Comparison of ENCODE assay signal across 28 cellular contexts in the genomic region with DNA sequence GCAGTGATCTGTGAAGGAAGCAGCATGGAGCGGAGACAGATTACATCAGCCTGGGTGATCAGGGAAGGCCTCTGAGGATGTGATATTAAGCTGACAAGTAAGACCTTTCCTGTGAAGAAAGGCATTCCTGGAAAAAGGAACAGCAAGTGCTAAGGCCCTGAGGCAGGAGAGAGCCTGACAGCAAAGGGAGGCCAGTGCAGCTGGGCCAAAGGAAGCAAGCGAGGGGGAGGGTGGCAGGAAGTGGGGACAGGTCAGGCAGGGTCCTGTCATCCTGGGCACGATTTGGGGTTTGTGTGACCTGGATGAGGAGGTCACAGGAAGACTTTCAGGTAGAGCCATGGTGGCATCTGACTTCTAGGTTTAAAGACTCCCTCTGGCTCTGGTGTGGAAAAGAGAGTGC. TPM values are rescaled to one million over a fixed set of nuclear protein-coding genes. Genes with fewer than 3 reads are reported as not detected.
A peak's percentile ranks its signal among the peaks of the same experiment; 100 is the strongest.
DNase-seq lines count a peak whose midpoint lies in the region; ATAC-seq and TF ChIP-seq lines count a peak whose summit lies in the region.
"Had no signal": no experiment of that assay in that cellular context is flagged by ENCODE, and none has a peak within 500 bp of the region (broad histone marks: within the 10 kb centered on the region; RNA-seq: fewer than 3 reads in every experiment).

No MANE protein-coding gene starts in this region.

- ATAC-seq in activated CD4-positive, alpha-beta T cell treated with anti-CD3 and anti-CD28 coated beads for 36 hours: peak; percentile 26

- H3K27me3 Mint-ChIP-seq in activated CD4-positive, alpha-beta T cell treated with anti-CD3 and anti-CD28 coated beads for 36 hours: no peaks in the 10 kb centered on the region
- H3K27me3 Mint-ChIP-seq: central memory CD8-positive, alpha-beta T cell; type B pancreatic cell had no signal

- H3K36me3 ChIP-seq in neutrophil: peaks cover 4% of the 10 kb centered on the region

- intact Hi-C loops in activated CD4-positive, alpha-beta T cell treated with anti-CD3 and anti-CD28 coated beads for 36 hours (cut with DNase I, micrococcal nuclease): no loop called here

- DNase-seq in activated CD4-positive, alpha-beta T cell treated with anti-CD3 and anti-CD28 coated beads for 36 hours: no peak
- no peak for DNase-seq in activated CD4-positive, alpha-beta T cell treated with anti-CD3 and anti-CD28 coated beads for 1 hour
- DNase-seq in RPMI8226 (peak; percentile 22), caudate nucleus (lab: John Stamatoyannopoulos, UW) (no peak), SIG-M5 (lab: John Stamatoyannopoulos, UW) (no peak), cerebellar cortex (ENCODE audit: low spot score) (no peak), dedifferentiated amniotic fluid mesenchymal stem cell (ENCODE audit: extremely low spot score) (no peak)
- DNase-seq: activated CD4-positive, alpha-beta T cell treated with anti-CD3 and anti-CD28 coated beads for 4 hours; activated CD8-positive, alpha-beta memory T cell treated with anti-CD3 and anti-CD28 coated beads, Interleukin-2, amount 50 U/mL, for 4 hours; activated effector memory CD4-positive, alpha-beta T cell treated with Interleukin-2 at 50 U/mL for 16 hours; amygdala; DMS53; effector CD4-positive, alpha-beta T cell; GF-D8; hypothalamus; KG1; NCI-H187 treated with DMSO at 0.1 percent for 48 hours; NCI-H345; NCI-H82; Right ventricle myocardium superior; stimulated activated CD4-positive, alpha-beta T cell treated with anti-CD3 and anti-CD28 coated beads, Interleukin-2, amount 100 ng/mL, for 24 hours; stimulated activated naive CD4-positive, alpha-beta T cell treated with Interleukin-2 at 50 U/mL for 16 hours; SW 1271 had no signal

- peak overlapping the region; percentile 13 for H3K27ac ChIP-seq in caudate nucleus (ENCODE audit: low read depth, low read length)
- peak overlapping the region; percentile 69 for H3K27ac ChIP-seq in neutrophil
- H3K27ac ChIP-seq: 22Rv1, skin epidermis had no signal

- H3K9me3 Mint-ChIP-seq in activated CD4-positive, alpha-beta T cell treated with anti-CD3 and anti-CD28 coated beads for 36 hours (ENCODE audit: low read depth): no peaks in the 10 kb centered on the region
- H3K9me3 Mint-ChIP-seq: central memory CD8-positive, alpha-beta T cell; type B pancreatic cell had no signal

- peaks cover 51 to 55% of the 10 kb centered on the region in 2 experiments for H3K4me1 ChIP-seq in neutrophil (ENCODE audit: control insufficient read depth in 1 of 2, insufficient read depth in 1 of 2, low read depth in 1 of 2, low read length in 1 of 2)

- TF ChIP-seq CTCF in neutrophil (IDR thresholded peaks at IDR 0.05): no peak

- H3K36me3 Mint-ChIP-seq in activated CD4-positive, alpha-beta T cell treated with anti-CD3 and anti-CD28 coated beads for 36 hours (ENCODE audit: low read depth): no peaks in the 10 kb centered on the region
- H3K36me3 Mint-ChIP-seq: type B pancreatic cell had no signal

- H3K4me1 Mint-ChIP-seq in activated CD4-positive, alpha-beta T cell treated with anti-CD3 and anti-CD28 coated beads for 36 hours: peaks cover 14% of the 10 kb centered on the region

- POLR2A ChIA-PET in activated CD4-positive, alpha-beta T cell treated with anti-CD3 and anti-CD28 coated beads for 36 hours (lab: Charles Lee): no interaction called here

- no peak overlapping the region for H3K27ac Mint-ChIP-seq in activated CD4-positive, alpha-beta T cell treated with anti-CD3 and anti-CD28 coated beads for 36 hours
- H3K27ac Mint-ChIP-seq: type B pancreatic cell had no signal

- no peak overlapping the region for H3K4me3 Mint-ChIP-seq in activated CD4-positive, alpha-beta T cell treated with anti-CD3 and anti-CD28 coated beads for 36 hours
- H3K4me3 Mint-ChIP-seq: central memory CD8-positive, alpha-beta T cell; type B pancreatic cell had no signal

- CTCF ChIA-PET in activated CD4-positive, alpha-beta T cell treated with anti-CD3 and anti-CD28 coated beads for 36 hours (lab: Charles Lee): interaction anchor here (1.3 to 1.5 kb wide), 2 partner anchors 11 to 35 kb away, joined by 3 to 4 read pairs; no protein-coding TSS in a partner anchor

- H3K4me3 ChIP-seq in neutrophil (ENCODE audit: low read depth in 1 of 2, low read length in 1 of 2): no peak overlapping the region
- H3K4me3 ChIP-seq: skin epidermis had no signal

- H3K9me3 ChIP-seq in neutrophil: no peaks in the 10 kb centered on the region

- H3K27me3 ChIP-seq in neutrophil: no peaks in the 10 kb centered on the region

RNA-seq across cellular contexts. Expression of gene CPNE2, which starts 12.3 kb away (rescaled TPM):
- 1 to 10 TPM; 4.9 to 7.3 TPM for total RNA-seq in activated CD4-positive, alpha-beta T cell treated with anti-CD3 and anti-CD28 coated beads for 36 hours
